Comparison of ENCODE assay signal across 1 cellular context in genomic region chr20:64076061-64076997, GRCh38.
TF ChIP-seq lines count a peak whose summit lies in the region.

No MANE protein-coding gene starts in this region.

TF ChIP-seq in HepG2, 621 proteins besides CTCF, POLR2A, EP300 and RAD21:
- TF ChIP-seq ZNF768 (CRISPR knock-in tag; IDR thresholded peaks at IDR 0.05) (no peak), NFRKB (IDR thresholded peaks at IDR 0.05) (no peak), MED8 (CRISPR knock-in tag; IDR thresholded peaks at IDR 0.05; ENCODE audit: insufficient replicate concordance) (peak; percentile 18), ZNF652 (CRISPR knock-in tag; IDR thresholded peaks at IDR 0.05; ENCODE audit: borderline replicate concordance, low read depth) (no peak), ZNF687 (CRISPR knock-in tag; IDR thresholded peaks at IDR 0.05) (peak; percentile 5; the same call in 1 of the 2 replicates), AGO2 (optimal IDR thresholded peaks at IDR 0.05; ENCODE audit: low read depth, low read length) (peak; percentile 7), ZNF510 (CRISPR knock-in tag; IDR thresholded peaks at IDR 0.05; ENCODE audit: low read depth) (no peak), HNRNPH1 (optimal IDR thresholded peaks at IDR 0.05; ENCODE audit: low read depth, low read length) (no peak), ZBED4 (CRISPR knock-in tag; IDR thresholded peaks at IDR 0.05; ENCODE audit: borderline replicate concordance) (no peak), ZNF10 (CRISPR knock-in tag; IDR thresholded peaks at IDR 0.05; ENCODE audit: borderline replicate concordance, low read depth) (no peak), ZNF761 (CRISPR knock-in tag; conservative IDR thresholded peaks at IDR 0.05) (no peak), SMAD1 (CRISPR knock-in tag; IDR thresholded peaks at IDR 0.05; ENCODE audit: borderline replicate concordance, low read depth) (no peak), ZBTB44 (CRISPR knock-in tag; IDR thresholded peaks at IDR 0.05) (no peak), ZNF501 (CRISPR knock-in tag; IDR thresholded peaks at IDR 0.05) (no peak), ZNF580 (CRISPR knock-in tag; IDR thresholded peaks at IDR 0.05; ENCODE audit: borderline replicate concordance, low read depth) (no peak), MNT (IDR thresholded peaks at IDR 0.05) (peak; percentile 59; the same call in 1 of the 2 replicates)
